ENCODE assay signal across 8 cellular contexts in the genomic region with DNA sequence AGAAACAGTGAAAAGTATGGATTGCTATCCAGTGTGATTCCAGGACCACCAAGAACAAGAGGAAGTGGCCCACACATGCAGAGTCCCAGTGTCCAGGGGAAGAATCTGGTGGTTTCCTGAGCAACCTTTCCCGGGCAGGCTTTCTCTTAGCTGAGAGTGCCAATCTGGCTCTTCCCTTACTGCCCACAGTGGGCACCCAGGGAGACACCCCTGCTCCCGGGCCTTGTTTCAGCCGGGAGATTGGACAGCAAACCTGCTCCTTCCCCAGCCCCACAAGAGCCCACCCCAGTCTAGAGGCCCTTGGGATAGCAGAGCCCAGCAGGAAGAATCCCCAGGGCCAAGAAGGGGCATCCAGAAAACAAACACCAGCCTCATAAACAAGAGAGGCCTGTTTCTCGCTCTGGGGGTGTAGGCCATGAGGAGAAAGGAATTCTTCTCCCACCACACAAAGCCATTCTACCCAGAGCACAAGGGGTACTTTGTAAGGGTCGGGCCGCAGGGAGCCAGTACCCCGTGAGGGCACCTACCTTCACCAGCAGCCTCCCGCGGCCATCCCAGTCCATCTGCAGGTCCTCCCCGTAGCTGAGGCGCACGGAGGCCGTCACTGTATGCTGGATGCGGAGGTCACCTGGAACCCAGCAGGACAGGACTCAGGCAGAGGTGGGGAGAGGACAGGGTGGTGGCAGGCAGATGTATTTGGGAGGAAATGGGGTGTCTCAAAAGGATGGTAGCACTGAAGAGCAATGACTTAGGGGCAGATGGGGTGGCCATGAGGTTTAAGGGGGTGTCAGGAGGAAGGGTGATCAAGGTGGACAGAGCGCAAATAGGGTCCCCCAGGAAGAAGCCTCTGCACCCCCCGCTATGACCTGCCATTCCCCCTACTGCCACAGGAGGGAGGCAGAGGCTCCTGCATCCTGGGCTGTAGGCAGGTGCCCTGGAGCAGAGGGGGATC.
DNase-seq lines count a peak whose midpoint lies in the region; ATAC-seq lines count a peak whose summit lies in the region.

No MANE protein-coding gene starts in this region.

- H3K27me3 Mint-ChIP-seq in activated CD4-positive, alpha-beta T cell treated with anti-CD3 and anti-CD28 coated beads, Interleukin-2, amount 10 ng/mL, durations not matched to agents 7 days and 5 days: peaks cover 5% of the 10 kb centered on the region

- POLR2A ChIA-PET in activated CD4-positive, alpha-beta T cell treated with anti-CD3 and anti-CD28 coated beads, Interleukin-2, amount 10 ng/mL, durations not matched to agents 7 days and 5 days (lab: Charles Lee): no interaction called here

- H3K27me3 ChIP-seq in ectodermal cell (ENCODE audit: control insufficient read depth, insufficient read depth, low read length, poor library complexity, severe bottlenecking): no peaks in the 10 kb centered on the region
- H3K27me3 ChIP-seq in mesenchymal stem cell (ENCODE audit: control insufficient read depth in 1 of 2, insufficient read depth in 1 of 2, low read length in 2 of 2): no peaks in the 10 kb centered on the region

- no peak overlapping the region for H3K4me2 ChIP-seq in mesenchymal stem cell (ENCODE audit: low read length, poor library complexity, severe bottlenecking)

- H2BK5ac ChIP-seq in mesenchymal stem cell (ENCODE audit: low read depth, low read length, poor library complexity, severe bottlenecking): no peak overlapping the region

- H3K4me3 ChIP-seq in ectodermal cell (ENCODE audit: insufficient read depth, low read depth, low read length): no peak overlapping the region
- H3K4me3 ChIP-seq in mesenchymal stem cell (ENCODE audit: insufficient read depth in 1 of 2, low read depth in 1 of 2, low read length in 2 of 2): no peak overlapping the region

- peak overlapping the region; percentile 48 for H2AFZ ChIP-seq in mesenchymal stem cell (ENCODE audit: low read depth, low read length)

- peak; percentile 18 for DNase-seq in NCI-H2029 treated with DMSO at 0.1 percent for 48 hours (lab: John Stamatoyannopoulos, UW)
- no peak for DNase-seq in NCI-H2029 (lab: John Stamatoyannopoulos, UW)
- peak; percentile 34 for DNase-seq in NCI-H1694 (lab: John Stamatoyannopoulos, UW)
- peak; percentile 62 for DNase-seq in activated CD4-positive, alpha-beta T cell treated with anti-CD3 and anti-CD28 coated beads, Interleukin-2, amount 10 ng/mL, durations not matched to agents 7 days and 5 days
- DNase-seq in mesenchymal stem cell: peak; percentile 61
- DNase-seq in stimulated activated CD8-positive, alpha-beta memory T cell treated with anti-CD3 and anti-CD28 coated beads, Interleukin-7, amount 100 ng/mL, for 24 hours (ENCODE audit: low read depth): peak; percentile 34

- ATAC-seq in GM19397 (IDR thresholded peaks at IDR 0.05; ENCODE audit: unreplicated experiment): no peak

- H3K27ac ChIP-seq in ectodermal cell (ENCODE audit: insufficient read depth, low read depth, low read length, poor library complexity, severe bottlenecking): peak overlapping the region; percentile 16
- no peak overlapping the region for H3K27ac ChIP-seq in mesenchymal stem cell (ENCODE audit: low read length, poor library complexity, severe bottlenecking)

- H3K36me3 Mint-ChIP-seq in activated CD4-positive, alpha-beta T cell treated with anti-CD3 and anti-CD28 coated beads, Interleukin-2, amount 10 ng/mL, durations not matched to agents 7 days and 5 days (ENCODE audit: low read depth): no peaks in the 10 kb centered on the region

- peaks cover 10% of the 10 kb centered on the region for H3K4me1 ChIP-seq in ectodermal cell (ENCODE audit: control insufficient read depth, insufficient read depth, low read length)
- H3K4me1 ChIP-seq in mesenchymal stem cell (ENCODE audit: control insufficient read depth, insufficient read depth, low read depth, low read length): peaks cover 10% of the 10 kb centered on the region

- H3K36me3 ChIP-seq in ectodermal cell (ENCODE audit: control insufficient read depth, insufficient read depth, low read length): no peaks in the 10 kb centered on the region
- H3K36me3 ChIP-seq in mesenchymal stem cell (ENCODE audit: control insufficient read depth in 1 of 2, insufficient read depth in 2 of 2, low read depth in 1 of 2, low read length in 2 of 2): no peaks in the 10 kb centered on the region

- peak overlapping the region; percentile 67 for H3K9ac ChIP-seq in mesenchymal stem cell (ENCODE audit: low read length)

- peak overlapping the region; percentile 72 for H2AK5ac ChIP-seq in mesenchymal stem cell (ENCODE audit: low read length, severe bottlenecking)

- H3K18ac ChIP-seq in mesenchymal stem cell (ENCODE audit: low read depth in 1 of 2, low read length in 2 of 2): peak overlapping the region; percentile 26 to 86

- H3K14ac ChIP-seq in mesenchymal stem cell (ENCODE audit: low read length in 2 of 2): peak overlapping the region in 1 of 2 experiments; percentile 46

- H2BK12ac ChIP-seq in mesenchymal stem cell (ENCODE audit: low read length in 2 of 2): peak overlapping the region; percentile 38 to 98

- peak overlapping the region; percentile 82 for H2BK15ac ChIP-seq in mesenchymal stem cell (ENCODE audit: low read depth, poor library complexity, severe bottlenecking)

- peak overlapping the region; percentile 96 for H4K91ac ChIP-seq in mesenchymal stem cell (ENCODE audit: low read length)

- no peaks in the 10 kb centered on the region for H3K79me1 ChIP-seq in mesenchymal stem cell (replicated peaks; ENCODE audit: low read length, poor library complexity, severe bottlenecking)

- H2BK120ac ChIP-seq in mesenchymal stem cell (ENCODE audit: low read depth, low read length): peak overlapping the region; percentile 61

- no peaks in the 10 kb centered on the region for H3K9me3 ChIP-seq in ectodermal cell (ENCODE audit: control insufficient read depth, low read length)
- no peaks in the 10 kb centered on the region for H3K9me3 ChIP-seq in mesenchymal stem cell (ENCODE audit: control insufficient read depth, low read length)

- no peak overlapping the region for H3K23ac ChIP-seq in mesenchymal stem cell (ENCODE audit: low read length in 2 of 2)

- H3K4ac ChIP-seq in mesenchymal stem cell (ENCODE audit: low read depth in 1 of 2, low read length in 2 of 2): peak overlapping the region; percentile 50 to 57

- CTCF ChIA-PET in activated CD4-positive, alpha-beta T cell treated with anti-CD3 and anti-CD28 coated beads, Interleukin-2, amount 10 ng/mL, durations not matched to agents 7 days and 5 days (lab: Charles Lee): no interaction called here

- peak overlapping the region; percentile 76 for H4K8ac ChIP-seq in mesenchymal stem cell (ENCODE audit: low read length)

- no peak overlapping the region for H3K4me3 Mint-ChIP-seq in activated CD4-positive, alpha-beta T cell treated with anti-CD3 and anti-CD28 coated beads, Interleukin-2, amount 10 ng/mL, durations not matched to agents 7 days and 5 days

- H3K9me3 Mint-ChIP-seq in activated CD4-positive, alpha-beta T cell treated with anti-CD3 and anti-CD28 coated beads, Interleukin-2, amount 10 ng/mL, durations not matched to agents 7 days and 5 days: no peaks in the 10 kb centered on the region

- H3K4me1 Mint-ChIP-seq in activated CD4-positive, alpha-beta T cell treated with anti-CD3 and anti-CD28 coated beads, Interleukin-2, amount 10 ng/mL, durations not matched to agents 7 days and 5 days: no peaks in the 10 kb centered on the region

- 68 to 71% methylated on average over 16 of the region's 16 CpGs for WGBS in ectodermal cell, 2 experiments
- 75% methylated on average over 16 of the region's 16 CpGs for WGBS in mesenchymal stem cell

- no peak overlapping the region for H3K27ac Mint-ChIP-seq in activated CD4-positive, alpha-beta T cell treated with anti-CD3 and anti-CD28 coated beads, Interleukin-2, amount 10 ng/mL, durations not matched to agents 7 days and 5 days
